19 cellular contexts compared by ENCODE assay signal in the genomic region with DNA sequence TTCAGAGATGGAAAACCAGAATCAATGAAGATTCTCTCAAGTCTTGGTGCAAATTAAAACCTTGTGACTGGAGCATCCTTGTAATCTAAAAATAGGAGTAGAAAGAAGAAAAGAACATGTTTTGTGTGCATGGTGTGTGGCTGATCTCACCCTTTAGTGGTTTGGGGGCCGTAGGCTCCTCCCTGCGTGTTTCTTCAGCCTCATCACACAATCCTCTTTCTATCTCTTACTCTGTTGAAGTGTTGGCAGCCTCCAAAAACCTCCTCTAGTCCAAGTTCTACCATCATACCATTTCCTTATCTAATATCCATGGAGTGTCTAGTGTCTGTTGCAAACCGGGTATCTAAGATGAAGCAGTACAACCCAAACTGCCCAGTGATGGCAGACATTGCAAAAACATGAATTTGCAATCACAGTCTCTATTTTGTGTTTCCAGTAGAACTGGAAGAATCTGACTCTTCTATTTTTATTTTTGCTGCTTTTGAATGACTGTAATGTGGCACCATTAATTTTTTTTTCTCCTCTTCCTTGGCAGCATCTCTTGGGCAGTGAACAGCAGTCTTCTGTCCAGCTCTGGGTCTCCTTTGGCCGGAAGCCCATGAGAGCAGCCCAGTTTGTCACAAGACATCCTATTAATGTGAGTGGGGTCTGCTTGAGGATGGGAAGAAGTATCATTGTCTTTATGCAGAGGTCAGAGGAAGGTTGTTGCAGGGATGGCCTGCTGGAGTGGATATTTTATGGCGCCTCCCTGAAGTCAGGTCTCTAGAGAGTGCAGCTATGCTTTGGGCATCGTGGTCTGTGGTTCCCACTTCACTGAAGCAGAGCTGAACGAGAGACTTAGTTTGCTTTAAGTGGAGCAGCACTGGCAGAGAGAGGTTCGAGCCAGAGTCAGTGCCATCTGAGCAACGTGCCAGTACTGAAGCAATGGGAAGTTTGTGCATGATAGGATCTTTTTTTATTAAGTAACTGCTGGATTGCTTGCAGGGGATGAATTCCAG.
A peak's percentile ranks its signal among the peaks of the same experiment; 100 is the strongest.
DNase-seq lines count a peak whose midpoint lies in the region; ATAC-seq, FAIRE-seq and TF ChIP-seq lines count a peak whose summit lies in the region.
"Had no signal": no experiment of that assay in that cellular context is flagged by ENCODE, and none has a peak within 500 bp of the region (broad histone marks: within the 10 kb centered on the region; RNA-seq: fewer than 3 reads in every experiment).

No MANE protein-coding gene starts in this region.

- POLR2A ChIA-PET in CD4-positive, alpha-beta T cell (lab: Charles Lee): interaction anchor here (1.1 to 1.3 kb wide), 2 partner anchors 63 to 191 kb away, joined by 3 to 4 read pairs; no protein-coding TSS in a partner anchor

- intact Hi-C loops in CD4-positive, alpha-beta T cell (cut with DNase I, micrococcal nuclease): no loop called here
- intact Hi-C loops in natural killer cell (cut with micrococcal nuclease): no loop called here

- CTCF ChIA-PET in CD4-positive, alpha-beta T cell (lab: Charles Lee): no interaction called here

- TF ChIP-seq POLR2A in GM12892 (IDR thresholded peaks at IDR 0.05; ENCODE audit: low read depth, low read length): no peak

- H3K36me3 ChIP-seq in BE2C: no peaks in the 10 kb centered on the region
- H3K36me3 ChIP-seq: gastrocnemius medialis, ovary had no signal

- no peaks in the 10 kb centered on the region for H3K9me3 ChIP-seq in CD4-positive, alpha-beta T cell (ENCODE audit: control insufficient read depth, low read length)
- H3K9me3 ChIP-seq in BE2C: no peaks in the 10 kb centered on the region
- H3K9me3 ChIP-seq: gastrocnemius medialis, ovary had no signal

- H3K4me1 ChIP-seq in BE2C: no peaks in the 10 kb centered on the region
- H3K4me1 ChIP-seq: gastrocnemius medialis had no signal

- no peak for ATAC-seq in CD4-positive, alpha-beta T cell (ENCODE audit: poor library complexity)
- ATAC-seq in activated naive CD8-positive, alpha-beta T cell treated with anti-CD3 and anti-CD28 coated beads, Interleukin-2, amount 50 U/mL, for 24 hours: no peak
- ATAC-seq in natural killer cell: peak in 2 of 3 donors; percentile 16 to 18
- ATAC-seq: gastrocnemius medialis had no signal

- H3K27ac Mint-ChIP-seq in CD4-positive, alpha-beta T cell: peak overlapping the region; percentile 56
- H3K27ac Mint-ChIP-seq in activated naive CD8-positive, alpha-beta T cell treated with anti-CD3 and anti-CD28 coated beads, Interleukin-2, amount 50 U/mL, for 24 hours: peak overlapping the region; percentile 25
- H3K27ac Mint-ChIP-seq in natural killer cell: peak overlapping the region; percentile 95
- no peak overlapping the region for H3K27ac Mint-ChIP-seq in T-helper 2 cell treated with Interferon-gamma antibody and Interleukin-4, amounts not matched to agents 5 μg/mL and 100 μg/mL, for 36 hours
- H3K27ac Mint-ChIP-seq: activated naive CD4-positive, alpha-beta T cell treated with anti-CD3 and anti-CD28 coated beads for 36 hours; HFFc6 had no signal

- DNase-seq in CD4-positive, alpha-beta T cell: no peak
- DNase-seq in GM12892 (ENCODE audit: insufficient read length): no peak
- DNase-seq in activated naive CD8-positive, alpha-beta T cell treated with anti-CD3 and anti-CD28 coated beads, Interleukin-2, amount 50 U/mL, for 24 hours: no peak
- no peak for DNase-seq in natural killer cell
- no peak for DNase-seq in T1000 (lab: John Stamatoyannopoulos, UW)
- no peak for DNase-seq in T-helper 2 cell treated with Interferon-gamma antibody and Interleukin-4, amounts not matched to agents 5 μg/mL and 100 μg/mL, for 36 hours (ENCODE audit: low spot score)
- no peak for DNase-seq in BE2C
- no peak for DNase-seq in kidney glomerular epithelial cell (lab: John Stamatoyannopoulos, UW)
- DNase-seq: activated naive CD4-positive, alpha-beta T cell treated with anti-CD3 and anti-CD28 coated beads for 36 hours; Calu3; dermis blood vessel endothelial cell; gastrocnemius medialis; HFFc6; NCI-H2171; OCI-M1; ovary; SHP77; stimulated activated CD4-positive, alpha-beta T cell treated with anti-CD3 and anti-CD28 coated beads, Interleukin-1b, Interleukin-23, amount 100 ng/mL, for 48 hours; T-helper 1 cell had no signal

- H3K27me3 ChIP-seq in CD4-positive, alpha-beta T cell (ENCODE audit: control insufficient read depth, insufficient read depth, low read length): no peaks in the 10 kb centered on the region
- H3K27me3 ChIP-seq in BE2C: no peaks in the 10 kb centered on the region
- H3K27me3 ChIP-seq: gastrocnemius medialis, ovary had no signal

- peak; percentile 88 for FAIRE-seq in GM12892 (lab: Jason Lieb, UNC)

- no peaks in the 10 kb centered on the region for H3K27me3 Mint-ChIP-seq in CD4-positive, alpha-beta T cell
- no peaks in the 10 kb centered on the region for H3K27me3 Mint-ChIP-seq in activated naive CD8-positive, alpha-beta T cell treated with anti-CD3 and anti-CD28 coated beads, Interleukin-2, amount 50 U/mL, for 24 hours
- no peaks in the 10 kb centered on the region for H3K27me3 Mint-ChIP-seq in natural killer cell (ENCODE audit: low read depth in 2 of 2)
- H3K27me3 Mint-ChIP-seq in T-helper 2 cell treated with Interferon-gamma antibody and Interleukin-4, amounts not matched to agents 5 μg/mL and 100 μg/mL, for 36 hours (ENCODE audit: low read depth): no peaks in the 10 kb centered on the region

- peaks cover 97% of the 10 kb centered on the region for H3K36me3 Mint-ChIP-seq in CD4-positive, alpha-beta T cell (ENCODE audit: low read depth)
- peaks cover 46% of the 10 kb centered on the region for H3K36me3 Mint-ChIP-seq in activated naive CD8-positive, alpha-beta T cell treated with anti-CD3 and anti-CD28 coated beads, Interleukin-2, amount 50 U/mL, for 24 hours (ENCODE audit: low read depth)
- H3K36me3 Mint-ChIP-seq in natural killer cell: peaks cover 23% of the 10 kb centered on the region
- peaks cover 73% of the 10 kb centered on the region for H3K36me3 Mint-ChIP-seq in T-helper 2 cell treated with Interferon-gamma antibody and Interleukin-4, amounts not matched to agents 5 μg/mL and 100 μg/mL, for 36 hours (ENCODE audit: low read depth)

- H3K27ac ChIP-seq in CD4-positive, alpha-beta T cell (ENCODE audit: low read depth, low read length): no peak overlapping the region
- H3K27ac ChIP-seq: gastrocnemius medialis, ovary had no signal

- H3K4me1 Mint-ChIP-seq in CD4-positive, alpha-beta T cell (ENCODE audit: low read depth): peaks cover 81% of the 10 kb centered on the region
- peaks cover 73% of the 10 kb centered on the region for H3K4me1 Mint-ChIP-seq in activated naive CD8-positive, alpha-beta T cell treated with anti-CD3 and anti-CD28 coated beads, Interleukin-2, amount 50 U/mL, for 24 hours
- peaks cover 80% of the 10 kb centered on the region in 2 donors for H3K4me1 Mint-ChIP-seq in natural killer cell
- H3K4me1 Mint-ChIP-seq in T-helper 2 cell treated with Interferon-gamma antibody and Interleukin-4, amounts not matched to agents 5 μg/mL and 100 μg/mL, for 36 hours (ENCODE audit: low read depth): peaks cover 23% of the 10 kb centered on the region

- TF ChIP-seq CTCF in CD4-positive, alpha-beta T cell (IDR thresholded peaks at IDR 0.05): no peak
- no peak for TF ChIP-seq CTCF in natural killer cell (IDR thresholded peaks at IDR 0.05)
- TF ChIP-seq CTCF in BE2C (IDR thresholded peaks at IDR 0.05; ENCODE audit: low read depth, low read length): no peak

- no peak overlapping the region for H3K4me3 ChIP-seq in BE2C (ENCODE audit: low read depth, low read length)
- H3K4me3 ChIP-seq: gastrocnemius medialis, ovary had no signal

- H3K9me3 Mint-ChIP-seq in CD4-positive, alpha-beta T cell: no peaks in the 10 kb centered on the region
- no peaks in the 10 kb centered on the region for H3K9me3 Mint-ChIP-seq in activated naive CD8-positive, alpha-beta T cell treated with anti-CD3 and anti-CD28 coated beads, Interleukin-2, amount 50 U/mL, for 24 hours
- H3K9me3 Mint-ChIP-seq in natural killer cell: no peaks in the 10 kb centered on the region
- no peaks in the 10 kb centered on the region for H3K9me3 Mint-ChIP-seq in T-helper 2 cell treated with Interferon-gamma antibody and Interleukin-4, amounts not matched to agents 5 μg/mL and 100 μg/mL, for 36 hours
- H3K9me3 Mint-ChIP-seq: activated naive CD4-positive, alpha-beta T cell treated with anti-CD3 and anti-CD28 coated beads for 36 hours; HFFc6 had no signal

- no peak overlapping the region for H3K4me3 Mint-ChIP-seq in CD4-positive, alpha-beta T cell
- no peak overlapping the region for H3K4me3 Mint-ChIP-seq in activated naive CD8-positive, alpha-beta T cell treated with anti-CD3 and anti-CD28 coated beads, Interleukin-2, amount 50 U/mL, for 24 hours
- H3K4me3 Mint-ChIP-seq in natural killer cell: peak overlapping the region; percentile 80
- no peak overlapping the region for H3K4me3 Mint-ChIP-seq in T-helper 2 cell treated with Interferon-gamma antibody and Interleukin-4, amounts not matched to agents 5 μg/mL and 100 μg/mL, for 36 hours
- H3K4me3 Mint-ChIP-seq: activated naive CD4-positive, alpha-beta T cell treated with anti-CD3 and anti-CD28 coated beads for 36 hours; HFFc6 had no signal

Comparison
In these comparisons a context has a peak if more than half of its experiments do, and no peak if none do; other contexts are left out.
1. ATAC-seq: peak in natural killer cell (2 of 3); none in CD4-positive, alpha-beta T cell (single experiment) and activated naive CD8-positive, alpha-beta T cell treated with anti-CD3 and anti-CD28 coated beads, Interleukin-2, amount 50 U/mL, for 24 hours (single experiment).